ENCODE assay signal across 10 cellular contexts in the genomic region with DNA sequence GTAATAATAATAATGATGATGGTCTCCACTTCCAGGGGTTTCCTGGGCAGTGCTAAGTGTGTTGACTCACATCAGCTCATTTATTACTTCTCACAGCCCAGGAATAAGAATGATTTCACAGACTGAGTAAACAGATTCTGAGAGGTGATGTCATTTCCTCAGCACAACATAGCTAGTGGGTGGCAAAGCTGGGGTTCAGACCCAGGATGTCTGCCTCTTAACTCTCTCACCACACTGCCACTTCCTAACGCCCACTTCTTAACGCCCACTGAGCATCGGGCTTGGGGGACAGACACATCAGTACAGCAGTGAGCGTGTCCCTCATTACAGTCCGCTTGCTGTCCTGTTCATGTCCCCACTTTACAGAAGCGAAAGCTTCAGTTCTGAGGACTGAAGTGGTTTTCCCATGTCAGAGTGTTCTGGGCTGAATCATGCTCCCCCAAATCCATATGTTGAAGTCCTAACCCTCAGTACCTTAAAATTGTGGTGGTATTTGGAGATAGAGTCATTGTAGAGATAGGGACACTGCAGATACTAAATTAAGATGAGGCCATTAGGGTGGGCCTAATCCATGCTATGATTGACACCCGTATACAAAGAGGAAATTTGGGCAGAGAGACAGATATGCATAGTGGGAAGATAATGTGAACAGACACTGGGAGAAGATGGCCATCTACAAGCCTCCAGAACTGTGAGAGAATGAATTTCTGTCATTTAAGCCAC.
DNase-seq lines count a peak whose midpoint lies in the region; FAIRE-seq and TF ChIP-seq lines count a peak whose summit lies in the region.
"Had no signal": no experiment of that assay in that cellular context is flagged by ENCODE, and none has a peak within 500 bp of the region (broad histone marks: within the 10 kb centered on the region; RNA-seq: fewer than 3 reads in every experiment).

No MANE protein-coding gene starts in this region.

- H2AFZ ChIP-seq in endothelial cell of umbilical vein (ENCODE audit: low read depth, low read length), result peak overlapping the region; percentile 1
- H2AFZ ChIP-seq in neuronal stem cell (ENCODE audit: low read length), result no peak overlapping the region

- H3K27ac ChIP-seq in cardiac muscle cell (peak overlapping the region; percentile 63), left ventricle myocardium inferior (replicated peaks) (no peak overlapping the region), endothelial cell of umbilical vein (ENCODE audit: insufficient read depth, low read depth, low read length) (no peak overlapping the region), neuronal stem cell (replicated peaks; ENCODE audit: low read length) (no peak overlapping the region)
- H3K27ac ChIP-seq: C4-2B, VCaP had no signal

- H3K9me1 ChIP-seq in endothelial cell of umbilical vein (replicated peaks; ENCODE audit: control insufficient read depth, extremely low read depth, insufficient read depth, low read length), result no peaks in the 10 kb centered on the region

- no peaks in the 10 kb centered on the region for H3K79me1 ChIP-seq in neuronal stem cell (ENCODE audit: low read depth, low read length)

- dilution Hi-C loops in endothelial cell of umbilical vein (cut with MboI; ENCODE audit: extremely low pct_ligation_motif_present, low sequenced_read_pairs), result no loop called here

- H3K4me1 ChIP-seq in cardiac muscle cell (ENCODE audit: low read depth) (peaks cover 22% of the 10 kb centered on the region), left ventricle myocardium inferior (peaks cover 9% of the 10 kb centered on the region), endothelial cell of umbilical vein (ENCODE audit: control insufficient read depth, extremely low read depth, insufficient read depth, low read length) (peaks cover 4% of the 10 kb centered on the region), neuronal stem cell (ENCODE audit: control insufficient read depth in 2 of 2, insufficient read depth in 1 of 2, low read depth in 1 of 2, low read length in 2 of 2) (no peaks in the 10 kb centered on the region)

- H3K14ac ChIP-seq in neuronal stem cell (ENCODE audit: low read length), result no peak overlapping the region

- H3K4me3 ChIP-seq in cardiac muscle cell (no peak overlapping the region), left ventricle myocardium inferior (no peak overlapping the region), endothelial cell of umbilical vein (replicated peaks in 1 of 3; ENCODE audit: insufficient read depth in 1 of 3, low read depth in 1 of 3, low read length in 3 of 3) (no peak overlapping the region), neuronal stem cell (ENCODE audit: low read length in 2 of 2) (no peak overlapping the region)

- no peak overlapping the region for H2BK12ac ChIP-seq in neuronal stem cell (ENCODE audit: low read length)

- no TSS peak for BruUV-seq in endothelial cell of umbilical vein (replicated peaks; lab: Mats Ljungman, UMichigan)

- intact Hi-C loops in left ventricle myocardium inferior (cut with micrococcal nuclease) (no loop called here), endothelial cell of umbilical vein (cut with micrococcal nuclease) (no loop called here)

- no peak overlapping the region for H2BK120ac ChIP-seq in neuronal stem cell (ENCODE audit: low read depth, low read length)

- H3K9me3 ChIP-seq in cardiac muscle cell (ENCODE audit: low read depth), result no peaks in the 10 kb centered on the region
- H3K9me3 ChIP-seq in left ventricle myocardium inferior (replicated peaks), result no peaks in the 10 kb centered on the region
- H3K9me3 ChIP-seq in endothelial cell of umbilical vein (replicated peaks; ENCODE audit: control insufficient read depth, insufficient read depth, low read length), result no peaks in the 10 kb centered on the region
- H3K9me3 ChIP-seq in neuronal stem cell (replicated peaks in 1 of 2; ENCODE audit: control insufficient read depth in 2 of 2, insufficient read depth in 1 of 2, low read depth in 1 of 2, low read length in 2 of 2), result no peaks in the 10 kb centered on the region

- H3K79me2 ChIP-seq in endothelial cell of umbilical vein (ENCODE audit: control insufficient read depth, insufficient read depth, low read length), result no peaks in the 10 kb centered on the region

- DNase-seq in cardiac muscle cell (ENCODE audit: low read depth in 1 of 2, low spot score in 1 of 2), result peak in 1 of 2 donors; percentile 7
- DNase-seq in left ventricle myocardium inferior, result no peak
- DNase-seq in activated CD4-positive, alpha-beta T cell treated with anti-CD3 and anti-CD28 coated beads for 48 hours, result peak; percentile 72
- peak; percentile 53 for DNase-seq in endothelial cell of umbilical vein (ENCODE audit: low read depth, low spot score)
- peak; percentile 31 to 55 (median 35) for DNase-seq in stimulated activated CD4-positive, alpha-beta T cell treated with anti-CD3 and anti-CD28 coated beads, TNF-alpha, amount 100 ng/mL, for 48 hours (ENCODE audit: low read depth in 3 of 3)
- DNase-seq in epidermal melanocyte (ENCODE audit: insufficient read length, low spot score), result no peak
- DNase-seq in ureter (ENCODE audit: low spot score), result no peak
- no peak for DNase-seq in neuronal stem cell (ENCODE audit: low spot score)

- no peak overlapping the region for H4K8ac ChIP-seq in neuronal stem cell (ENCODE audit: low read depth, low read length)

- H4K91ac ChIP-seq in neuronal stem cell (ENCODE audit: low read depth, low read length, poor library complexity), result no peak overlapping the region

- TF ChIP-seq POLR2A in endothelial cell of umbilical vein (IDR thresholded peaks at IDR 0.05; ENCODE audit: low read depth, low read length), result no peak

- no peaks in the 10 kb centered on the region for H3K27me3 ChIP-seq in cardiac muscle cell
- H3K27me3 ChIP-seq in left ventricle myocardium inferior (ENCODE audit: low read depth), result no peaks in the 10 kb centered on the region
- no peaks in the 10 kb centered on the region for H3K27me3 ChIP-seq in endothelial cell of umbilical vein (ENCODE audit: control insufficient read depth in 2 of 2, insufficient read depth in 2 of 2, low read length in 2 of 2)
- H3K27me3 ChIP-seq in neuronal stem cell (ENCODE audit: control insufficient read depth in 3 of 3, insufficient read depth in 3 of 3, low read depth in 1 of 3, low read length in 3 of 3), result peaks cover 0 to 13% (median 0%) of the 10 kb centered on the region in 3 experiments

- H3K23ac ChIP-seq in neuronal stem cell (ENCODE audit: low read depth, low read length, poor library complexity), result no peak overlapping the region

- CTCF ChIA-PET in endothelial cell of umbilical vein (lab: Charles Lee), result interaction anchor here (0.7 kb wide), 1 partner anchor 28 kb away, joined by 3 read pairs; no protein-coding TSS in a partner anchor

- no peak overlapping the region for H3K4me2 ChIP-seq in endothelial cell of umbilical vein (ENCODE audit: insufficient read depth, low read length)
- no peak overlapping the region for H3K4me2 ChIP-seq in neuronal stem cell (ENCODE audit: insufficient read depth, low read length, poor library complexity, severe bottlenecking)

- H2AK5ac ChIP-seq in neuronal stem cell (ENCODE audit: low read depth, low read length), result no peak overlapping the region

- peak; percentile 53 for FAIRE-seq in endothelial cell of umbilical vein (lab: Jason Lieb, UNC)

- H3K18ac ChIP-seq in neuronal stem cell (ENCODE audit: low read length), result no peak overlapping the region

- TF ChIP-seq CTCF in cardiac muscle cell (IDR thresholded peaks at IDR 0.05; ENCODE audit: low read depth, low read length) (no peak), left ventricle myocardium inferior (IDR thresholded peaks at IDR 0.05; ENCODE audit: borderline replicate concordance) (no peak), endothelial cell of umbilical vein (IDR thresholded peaks at IDR 0.05; ENCODE audit: extremely low read depth in 1 of 2, insufficient read depth in 1 of 2, low read depth in 1 of 2, low read length in 2 of 2) (no peak)

- POLR2A ChIA-PET in endothelial cell of umbilical vein (lab: Charles Lee), result no interaction called here

- H2BK5ac ChIP-seq in neuronal stem cell (ENCODE audit: low read length), result no peak overlapping the region

- H3K4ac ChIP-seq in neuronal stem cell (ENCODE audit: low read length), result no peak overlapping the region

- no peak overlapping the region for H3K9ac ChIP-seq in endothelial cell of umbilical vein (replicated peaks; ENCODE audit: extremely low read depth, insufficient read depth, low read length)
- H3K9ac ChIP-seq in neuronal stem cell (ENCODE audit: low read depth, low read length, poor library complexity), result no peak overlapping the region

- no CpG with 5 or more reads among the region's 7 CpGs for WGBS in neuronal stem cell (ENCODE audit: extremely low coverage in 2 of 2, insufficient read length in 2 of 2, insufficient replicate concordance in 1 of 2), 2 donors

- H3K36me3 ChIP-seq in cardiac muscle cell, result no peaks in the 10 kb centered on the region
- no peaks in the 10 kb centered on the region for H3K36me3 ChIP-seq in left ventricle myocardium inferior
- no peaks in the 10 kb centered on the region for H3K36me3 ChIP-seq in endothelial cell of umbilical vein (ENCODE audit: control insufficient read depth in 2 of 2, extremely low read depth in 1 of 2, insufficient read depth in 2 of 2, low read length in 2 of 2)
- H3K36me3 ChIP-seq in neuronal stem cell (replicated peaks in 1 of 2; ENCODE audit: control insufficient read depth in 2 of 2, insufficient read depth in 2 of 2, low read length in 2 of 2), result no peaks in the 10 kb centered on the region

- H4K20me1 ChIP-seq in endothelial cell of umbilical vein (replicated peaks; ENCODE audit: control insufficient read depth, extremely low read depth, insufficient read depth, low read length), result no peaks in the 10 kb centered on the region

- H2BK15ac ChIP-seq in neuronal stem cell (ENCODE audit: low read length), result no peak overlapping the region

TF ChIP-seq in endothelial cell of umbilical vein, 7 proteins besides CTCF, POLR2A, EP300 and RAD21:
- TF ChIP-seq MYC (IDR thresholded peaks at IDR 0.05; ENCODE audit: low read depth, low read length) (no peak), FOS (IDR thresholded peaks at IDR 0.05; ENCODE audit: borderline replicate concordance, insufficient read depth, low read length) (peak; percentile 50), JUN (IDR thresholded peaks at IDR 0.05; ENCODE audit: borderline replicate concordance, insufficient read depth, insufficient read length, low read depth) (peak; percentile 53), GATA2 (IDR thresholded peaks at IDR 0.05; ENCODE audit: insufficient read depth, insufficient read length, low read depth, low read length) (no peak)
- TF ChIP-seq, protein P1, sequence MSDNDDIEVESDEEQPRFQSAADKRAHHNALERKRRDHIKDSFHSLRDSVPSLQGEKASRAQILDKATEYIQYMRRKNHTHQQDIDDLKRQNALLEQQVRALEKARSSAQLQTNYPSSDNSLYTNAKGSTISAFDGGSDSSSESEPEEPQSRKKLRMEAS (IDR thresholded peaks at IDR 0.05; ENCODE audit: insufficient read depth, insufficient read length), result no peak

Comparison
In these comparisons a context has a peak if more than half of its experiments do, and no peak if none do; other contexts are left out.
1. DNase-seq: peak in activated CD4-positive, alpha-beta T cell treated with anti-CD3 and anti-CD28 coated beads for 48 hours (single experiment), endothelial cell of umbilical vein (single experiment) and stimulated activated CD4-positive, alpha-beta T cell treated with anti-CD3 and anti-CD28 coated beads, TNF-alpha, amount 100 ng/mL, for 48 hours (3 of 3); none in left ventricle myocardium inferior (single experiment), epidermal melanocyte (single experiment), ureter (single experiment) and neuronal stem cell (single experiment).